Comparison of ENCODE assay signal across 9 cellular contexts in the genomic region with DNA sequence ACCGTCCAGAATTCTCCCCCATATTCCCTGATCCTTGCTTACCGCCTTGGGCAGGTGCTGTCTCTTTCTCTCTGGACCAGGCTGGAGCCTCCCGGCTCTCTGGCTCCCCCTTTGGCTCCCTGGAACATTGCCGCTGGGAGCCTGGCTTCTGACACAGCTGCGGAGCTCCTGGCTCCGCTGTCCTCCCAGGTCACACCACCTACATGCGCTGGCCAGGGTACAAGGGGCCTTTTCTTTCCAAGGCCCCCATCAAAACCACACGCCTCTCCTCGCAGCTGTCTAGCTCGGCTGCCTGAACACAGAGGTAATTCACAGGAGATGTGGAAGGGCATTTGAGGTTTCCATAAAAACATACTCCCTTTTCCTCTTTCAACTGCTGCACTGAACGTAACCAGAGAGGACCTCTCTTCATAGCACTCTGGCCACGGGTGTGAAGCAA. TPM values are rescaled to one million over a fixed set of nuclear protein-coding genes. Genes with fewer than 3 reads are reported as not detected.
DNase-seq lines count a peak whose midpoint lies in the region; ATAC-seq and TF ChIP-seq lines count a peak whose summit lies in the region.
"Had no signal": no experiment of that assay in that cellular context is flagged by ENCODE, and none has a peak within 500 bp of the region (broad histone marks: within the 10 kb centered on the region; RNA-seq: fewer than 3 reads in every experiment).

No MANE protein-coding gene starts in this region.

- peak; percentile 38; the same call in 1 of the 2 replicates for TF ChIP-seq CTCF in HEK293 (tag by site-specific recombination; IDR thresholded peaks at IDR 0.05)
- TF ChIP-seq CTCF in gastroesophageal sphincter (IDR thresholded peaks at IDR 0.05): peak; percentile 22 to 76 (median 48)
- TF ChIP-seq CTCF in parathyroid adenoma (IDR thresholded peaks at IDR 0.05): peak; percentile 53
- TF ChIP-seq CTCF in lower leg skin (IDR thresholded peaks at IDR 0.05): no peak

- H3K4me2 ChIP-seq in parathyroid adenoma (ENCODE audit: low read length): no peak overlapping the region

- no peaks in the 10 kb centered on the region for H3K79me2 ChIP-seq in parathyroid adenoma

- peak; percentile 65 for ATAC-seq in activated CD8-positive, alpha-beta T cell treated with anti-CD3 and anti-CD28 coated beads, Interleukin-2, amount 10 ng/mL, durations not matched to agents 7 days and 5 days
- ATAC-seq in gastroesophageal sphincter: peak; percentile 61

- H3K4me1 Mint-ChIP-seq in activated CD8-positive, alpha-beta T cell treated with anti-CD3 and anti-CD28 coated beads, Interleukin-2, amount 10 ng/mL, durations not matched to agents 7 days and 5 days (ENCODE audit: low read depth): peaks cover 2% of the 10 kb centered on the region

- TF ChIP-seq POLR2A in gastroesophageal sphincter (IDR thresholded peaks at IDR 0.05) (no peak), lower leg skin (IDR thresholded peaks at IDR 0.05) (no peak)

- H3K27ac Mint-ChIP-seq in activated CD8-positive, alpha-beta T cell treated with anti-CD3 and anti-CD28 coated beads, Interleukin-2, amount 10 ng/mL, durations not matched to agents 7 days and 5 days: no peak overlapping the region

- H3K9ac ChIP-seq in parathyroid adenoma: no peak overlapping the region

- H3K36me3 Mint-ChIP-seq in activated CD8-positive, alpha-beta T cell treated with anti-CD3 and anti-CD28 coated beads, Interleukin-2, amount 10 ng/mL, durations not matched to agents 7 days and 5 days (ENCODE audit: low read depth): no peaks in the 10 kb centered on the region

- H3K4me3 Mint-ChIP-seq in activated CD8-positive, alpha-beta T cell treated with anti-CD3 and anti-CD28 coated beads, Interleukin-2, amount 10 ng/mL, durations not matched to agents 7 days and 5 days: no peak overlapping the region

- no peaks in the 10 kb centered on the region for H3K4me1 ChIP-seq in HEK293 (ENCODE audit: control insufficient read depth, insufficient read depth, low read length)
- peaks cover 0 to 4% (median 0%) of the 10 kb centered on the region in 3 donors for H3K4me1 ChIP-seq in gastroesophageal sphincter
- H3K4me1 ChIP-seq in parathyroid adenoma: no peaks in the 10 kb centered on the region

- POLR2A ChIA-PET in HEK293 (lab: Yijun Ruan, JAX): no interaction called here
- POLR2A ChIA-PET in activated CD8-positive, alpha-beta T cell treated with anti-CD3 and anti-CD28 coated beads, Interleukin-2, amount 10 ng/mL, durations not matched to agents 7 days and 5 days (lab: Charles Lee): no interaction called here

- H3K9me3 ChIP-seq in HEK293 (ENCODE audit: control insufficient read depth, insufficient read depth, low read depth, low read length) (no peaks in the 10 kb centered on the region), gastroesophageal sphincter (peaks cover 0 to 3% (median 0%) of the 10 kb centered on the region in 3 donors), parathyroid adenoma (ENCODE audit: control insufficient read depth, low read length) (no peaks in the 10 kb centered on the region)

- WGBS in gastroesophageal sphincter (ENCODE audit: low coverage in 1 of 2), 2 donors: 29 to 46% methylated on average over 2 of the region's 12 CpGs
- 9 to 11% methylated on average over 10 to 12 of the region's 12 CpGs for WGBS in lower leg skin, 2 donors

- H3K9me3 Mint-ChIP-seq in activated CD8-positive, alpha-beta T cell treated with anti-CD3 and anti-CD28 coated beads, Interleukin-2, amount 10 ng/mL, durations not matched to agents 7 days and 5 days (ENCODE audit: insufficient read depth): no peaks in the 10 kb centered on the region

- no peak overlapping the region for H3K27ac ChIP-seq in HEK293 (ENCODE audit: extremely low read depth, low read depth, low read length)
- no peak overlapping the region for H3K27ac ChIP-seq in gastroesophageal sphincter
- no peak overlapping the region for H3K27ac ChIP-seq in parathyroid adenoma

- CTCF ChIA-PET in HEK293 (lab: Yijun Ruan, JAX): interaction anchor here (0.9 to 2.8 kb wide), 9 partner anchors 10 to 328 kb away, joined by 3 to 16 read pairs (median 7); no protein-coding TSS in a partner anchor
- CTCF ChIA-PET in activated CD8-positive, alpha-beta T cell treated with anti-CD3 and anti-CD28 coated beads, Interleukin-2, amount 10 ng/mL, durations not matched to agents 7 days and 5 days (lab: Charles Lee): interaction anchor here (0.7 to 5.8 kb wide), 11 partner anchors 10 to 853 kb away, joined by 3 to 48 read pairs (median 4); no protein-coding TSS in a partner anchor

- peaks cover 9% of the 10 kb centered on the region for H3K27me3 ChIP-seq in gastroesophageal sphincter
- no peaks in the 10 kb centered on the region for H3K27me3 ChIP-seq in parathyroid adenoma (ENCODE audit: control insufficient read depth, insufficient read depth, low read length)

- H3K4me3 ChIP-seq in HEK293 (ENCODE audit: low read depth, low read length) (no peak overlapping the region), gastroesophageal sphincter (no peak overlapping the region), parathyroid adenoma (ENCODE audit: low read depth, low read length) (no peak overlapping the region), lower leg skin (ENCODE audit: low read depth, poor library complexity, severe bottlenecking) (no peak overlapping the region)

- H3K27me3 Mint-ChIP-seq in activated CD8-positive, alpha-beta T cell treated with anti-CD3 and anti-CD28 coated beads, Interleukin-2, amount 10 ng/mL, durations not matched to agents 7 days and 5 days (ENCODE audit: low read depth): peaks cover 12% of the 10 kb centered on the region

- H2AFZ ChIP-seq in parathyroid adenoma: no peak overlapping the region

- intact Hi-C loops in lower leg skin (cut with DNase I; ENCODE audit: low total_unique reads): no loop called here

- DNase-seq in DMS114 treated with DMSO at 0.1 percent for 48 hours (lab: John Stamatoyannopoulos, UW; ENCODE audit: unreplicated experiment) (peak; percentile 5), NCI-H2171 (lab: John Stamatoyannopoulos, UW) (peak; percentile 21), T1000 (lab: John Stamatoyannopoulos, UW) (no peak), lower leg skin (ENCODE audit: low spot score in 2 of 2) (no peak)
- DNase-seq in activated CD8-positive, alpha-beta T cell treated with anti-CD3 and anti-CD28 coated beads, Interleukin-2, amount 10 ng/mL, durations not matched to agents 7 days and 5 days: peak; percentile 42

- no peak for TF ChIP-seq EP300 in gastroesophageal sphincter (IDR thresholded peaks at IDR 0.05)

- H3K36me3 ChIP-seq in HEK293 (ENCODE audit: control insufficient read depth in 2 of 2, insufficient read depth in 1 of 2, low read length in 2 of 2) (no peaks in the 10 kb centered on the region), gastroesophageal sphincter (no peaks in the 10 kb centered on the region), parathyroid adenoma (ENCODE audit: control insufficient read depth, insufficient read depth, low read length) (no peaks in the 10 kb centered on the region)

TF ChIP-seq in HEK293, 187 proteins besides CTCF, POLR2A, EP300 and RAD21 (continues in another document):
- TF ChIP-seq ZSCAN30 (tag by site-specific recombination; IDR thresholded peaks at IDR 0.05) (0 out of 2 replicates have a peak, but pooled peaks have one; percentile 13), ZNF658 (tag by site-specific recombination; IDR thresholded peaks at IDR 0.05) (no peak), IKZF3 (tag by site-specific recombination; IDR thresholded peaks at IDR 0.05) (peak; percentile 67; the same call in 1 of the 2 replicates), ZFHX2 (tag by site-specific recombination; conservative IDR thresholded peaks at IDR 0.05) (peak; percentile 34; the same call in 1 of the 2 replicates), ZNF624 (tag by site-specific recombination; IDR thresholded peaks at IDR 0.05) (no peak), ZNF335 (tag by site-specific recombination; conservative IDR thresholded peaks at IDR 0.05) (peak; percentile 98), SP7 (tag by site-specific recombination; IDR thresholded peaks at IDR 0.05) (no peak), ZNF596 (tag by site-specific recombination; IDR thresholded peaks at IDR 0.05) (no peak), GLI2 (tag by site-specific recombination; IDR thresholded peaks at IDR 0.05; ENCODE audit: borderline replicate concordance, low read depth) (no peak)
- TF ChIP-seq, protein P1, sequence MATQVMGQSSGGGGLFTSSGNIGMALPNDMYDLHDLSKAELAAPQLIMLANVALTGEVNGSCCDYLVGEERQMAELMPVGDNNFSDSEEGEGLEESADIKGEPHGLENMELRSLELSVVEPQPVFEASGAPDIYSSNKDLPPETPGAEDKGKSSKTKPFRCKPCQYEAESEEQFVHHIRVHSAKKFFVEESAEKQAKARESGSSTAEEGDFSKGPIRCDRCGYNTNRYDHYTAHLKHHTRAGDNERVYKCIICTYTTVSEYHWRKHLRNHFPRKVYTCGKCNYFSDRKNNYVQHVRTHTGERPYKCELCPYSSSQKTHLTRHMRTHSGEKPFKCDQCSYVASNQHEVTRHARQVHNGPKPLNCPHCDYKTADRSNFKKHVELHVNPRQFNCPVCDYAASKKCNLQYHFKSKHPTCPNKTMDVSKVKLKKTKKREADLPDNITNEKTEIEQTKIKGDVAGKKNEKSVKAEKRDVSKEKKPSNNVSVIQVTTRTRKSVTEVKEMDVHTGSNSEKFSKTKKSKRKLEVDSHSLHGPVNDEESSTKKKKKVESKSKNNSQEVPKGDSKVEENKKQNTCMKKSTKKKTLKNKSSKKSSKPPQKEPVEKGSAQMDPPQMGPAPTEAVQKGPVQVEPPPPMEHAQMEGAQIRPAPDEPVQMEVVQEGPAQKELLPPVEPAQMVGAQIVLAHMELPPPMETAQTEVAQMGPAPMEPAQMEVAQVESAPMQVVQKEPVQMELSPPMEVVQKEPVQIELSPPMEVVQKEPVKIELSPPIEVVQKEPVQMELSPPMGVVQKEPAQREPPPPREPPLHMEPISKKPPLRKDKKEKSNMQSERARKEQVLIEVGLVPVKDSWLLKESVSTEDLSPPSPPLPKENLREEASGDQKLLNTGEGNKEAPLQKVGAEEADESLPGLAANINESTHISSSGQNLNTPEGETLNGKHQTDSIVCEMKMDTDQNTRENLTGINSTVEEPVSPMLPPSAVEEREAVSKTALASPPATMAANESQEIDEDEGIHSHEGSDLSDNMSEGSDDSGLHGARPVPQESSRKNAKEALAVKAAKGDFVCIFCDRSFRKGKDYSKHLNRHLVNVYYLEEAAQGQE (tag by site-specific recombination; IDR thresholded peaks at IDR 0.05): peak; percentile 49; the same call in 1 of the 2 replicates

RNA-seq across cellular contexts. Expression of a gene that starts 7.5 kb away (rescaled TPM):
- not detected for total RNA-seq in activated CD8-positive, alpha-beta T cell treated with anti-CD3 and anti-CD28 coated beads, Interleukin-2, amount 10 ng/mL, durations not matched to agents 7 days and 5 days
- not detected for total RNA-seq in gastroesophageal sphincter
- total RNA-seq in lower leg skin: under 1 TPM; 0.04 to 0.57 (median 0.09) TPM
- total RNA-seq: mononuclear cell had no signal

Comparison
In these comparisons a context has a peak if more than half of its experiments do, and no peak if none do; other contexts are left out.
1. DNase-seq: peak in DMS114 treated with DMSO at 0.1 percent for 48 hours (single experiment), NCI-H2171 (single experiment) and activated CD8-positive, alpha-beta T cell treated with anti-CD3 and anti-CD28 coated beads, Interleukin-2, amount 10 ng/mL, durations not matched to agents 7 days and 5 days (single experiment); none in T1000 (single experiment) and lower leg skin (0 of 2).
2. CTCF ChIP-seq: peak in HEK293 (single experiment), gastroesophageal sphincter (4 of 4) and parathyroid adenoma (single experiment); none in lower leg skin (0 of 3).